In genomic region chr6:6712258-6712978, GRCh38 we compare ENCODE assay signal across 8 cellular contexts.
DNase-seq lines count a peak whose midpoint lies in the region; ATAC-seq and FAIRE-seq lines count a peak whose summit lies in the region.

No MANE protein-coding gene starts in this region.

- H4K91ac ChIP-seq in mesenchymal stem cell (ENCODE audit: low read length) = peak overlapping the region; percentile 91

- H3K14ac ChIP-seq in mesenchymal stem cell (ENCODE audit: low read length in 2 of 2) = peak overlapping the region in 1 of 2 experiments; percentile 63

- H2BK5ac ChIP-seq in mesenchymal stem cell (ENCODE audit: low read depth, low read length, poor library complexity, severe bottlenecking) = no peak overlapping the region

- no peaks in the 10 kb centered on the region for H3K79me1 ChIP-seq in mesenchymal stem cell (replicated peaks; ENCODE audit: low read length, poor library complexity, severe bottlenecking)

- no peak overlapping the region for H3K27ac ChIP-seq in mesenchymal stem cell (ENCODE audit: low read length, poor library complexity, severe bottlenecking)

- H2BK15ac ChIP-seq in mesenchymal stem cell (ENCODE audit: low read depth, poor library complexity, severe bottlenecking) = peak overlapping the region; percentile 87

- H3K9ac ChIP-seq in mesenchymal stem cell (ENCODE audit: low read length) = peak overlapping the region; percentile 81

- H3K4ac ChIP-seq in mesenchymal stem cell (ENCODE audit: low read depth in 1 of 2, low read length in 2 of 2) = peak overlapping the region; percentile 45 to 76

- H2AK5ac ChIP-seq in mesenchymal stem cell (ENCODE audit: low read length, severe bottlenecking) = no peak overlapping the region

- peak overlapping the region; percentile 91 to 96 for H3K18ac ChIP-seq in mesenchymal stem cell (ENCODE audit: low read depth in 1 of 2, low read length in 2 of 2)

- peak overlapping the region in 1 of 2 experiments; percentile 26 for H3K4me3 ChIP-seq in mesenchymal stem cell (ENCODE audit: insufficient read depth in 1 of 2, low read depth in 1 of 2, low read length in 2 of 2)

- H3K27me3 ChIP-seq in mesenchymal stem cell (ENCODE audit: control insufficient read depth in 1 of 2, insufficient read depth in 1 of 2, low read length in 2 of 2) = peaks cover 4 to 5% of the 10 kb centered on the region in 2 experiments

- H2BK120ac ChIP-seq in mesenchymal stem cell (ENCODE audit: low read depth, low read length) = no peak overlapping the region

- peak; percentile 76 for FAIRE-seq in HTR-8/SVneo (lab: Jason Lieb, UNC)

- DNase-seq in GM04503 (ENCODE audit: low read depth) (peak; percentile 93), HTR-8/SVneo (ENCODE audit: insufficient read length, low spot score) (peak; percentile 76), amniotic epithelial cell (ENCODE audit: low read depth) (peak; percentile 95), mesenchymal stem cell (peak; percentile 97), NCI-H1105 (lab: John Stamatoyannopoulos, UW) (no peak), anterior cingulate cortex (lab: John Stamatoyannopoulos, UW) (no peak), NCI-H2029 (lab: John Stamatoyannopoulos, UW) (no peak)

- no peak for ATAC-seq in HG02610 (IDR thresholded peaks at IDR 0.05; ENCODE audit: unreplicated experiment)

- H3K4me2 ChIP-seq in mesenchymal stem cell (ENCODE audit: low read length, poor library complexity, severe bottlenecking) = no peak overlapping the region

- H4K8ac ChIP-seq in mesenchymal stem cell (ENCODE audit: low read length) = peak overlapping the region; percentile 90

- peak overlapping the region; percentile 80 to 81 for H2BK12ac ChIP-seq in mesenchymal stem cell (ENCODE audit: low read length in 2 of 2)

- WGBS in mesenchymal stem cell = 28% methylated on average over 12 of the region's 15 CpGs

- H3K36me3 ChIP-seq in mesenchymal stem cell (ENCODE audit: control insufficient read depth in 1 of 2, insufficient read depth in 2 of 2, low read depth in 1 of 2, low read length in 2 of 2) = no peaks in the 10 kb centered on the region

- peaks cover 11% of the 10 kb centered on the region for H3K4me1 ChIP-seq in mesenchymal stem cell (ENCODE audit: control insufficient read depth, insufficient read depth, low read depth, low read length)

- no peaks in the 10 kb centered on the region for H3K9me3 ChIP-seq in mesenchymal stem cell (ENCODE audit: control insufficient read depth, low read length)

- peak overlapping the region; percentile 20 for H2AFZ ChIP-seq in mesenchymal stem cell (ENCODE audit: low read depth, low read length)

- H3K23ac ChIP-seq in mesenchymal stem cell (ENCODE audit: low read length in 2 of 2) = no peak overlapping the region

Comparison
In these comparisons a context has a peak if more than half of its experiments do, and no peak if none do; other contexts are left out.
1. DNase-seq: peak in GM04503 (single experiment), HTR-8/SVneo (single experiment), amniotic epithelial cell (single experiment) and mesenchymal stem cell (single experiment); none in NCI-H1105 (single experiment), anterior cingulate cortex (0 of 58) and NCI-H2029 (single experiment).